Comparison of ENCODE assay signal across 16 cellular contexts in genomic region chr1:11800756-11801433, GRCh38. TPM values are rescaled to one million over a fixed set of nuclear protein-coding genes. Genes with fewer than 3 reads are reported as not detected.
DNase-seq lines count a peak whose midpoint lies in the region; ATAC-seq and TF ChIP-seq lines count a peak whose summit lies in the region.
"Had no signal": no experiment of that assay in that cellular context is flagged by ENCODE, and none has a peak within 500 bp of the region (broad histone marks: within the 10 kb centered on the region; RNA-seq: fewer than 3 reads in every experiment).

No MANE protein-coding gene starts in this region.

- no peaks in the 10 kb centered on the region for H3K27me3 ChIP-seq in vagina

- TF ChIP-seq POLR2A in vagina (IDR thresholded peaks at IDR 0.05): no peak

- intact Hi-C loops in Right ventricle myocardium inferior (cut with DNase I): no loop called here
- intact Hi-C loops in left ventricle myocardium superior (cut with micrococcal nuclease): no loop called here
- intact Hi-C loops in vagina (cut with DNase I): loop anchor here (5.0 kb wide), 1 partner anchor 59 kb away; no protein-coding TSS in a partner anchor

- peaks cover 0 to 34% of the 10 kb centered on the region in 2 donors for H3K36me3 ChIP-seq in vagina

- no peak for TF ChIP-seq CTCF in vagina (IDR thresholded peaks at IDR 0.05)

- H3K4me1 ChIP-seq in vagina: peaks cover 53% of the 10 kb centered on the region

- peak overlapping the region; percentile 100 for H3K27ac ChIP-seq in vagina
- H3K27ac ChIP-seq: GM23248 had no signal

- DNase-seq in Right ventricle myocardium inferior (ENCODE audit: missing footprints) (peak; percentile 59), left ventricle myocardium superior (no peak), kidney tubule cell (ENCODE audit: low spot score) (peak; percentile 63), vagina (ENCODE audit: extremely low spot score in 2 of 2) (no peak), NOMO-1 treated with DMSO at 0.1 percent for 48 hours (lab: John Stamatoyannopoulos, UW; ENCODE audit: unreplicated experiment) (no peak), RPMI8226 (no peak)
- DNase-seq: activated CD8-positive, alpha-beta memory T cell treated with anti-CD3 and anti-CD28 coated beads for 24 hours; dermis blood vessel endothelial cell; DND-41; GM23248; naive thymus-derived CD8-positive, alpha-beta T cell; NCI-H446 treated with DMSO at 0.1 percent for 48 hours; small intestine had no signal

- H3K9me3 ChIP-seq in vagina: no peaks in the 10 kb centered on the region

- no peak for ATAC-seq in Right ventricle myocardium inferior
- ATAC-seq in left ventricle myocardium superior: no peak
- ATAC-seq: activated naive CD4-positive, alpha-beta T cell treated with anti-CD3 and anti-CD28 coated beads, Interleukin-2, amount 50 U/mL, for 72 hours; GM12878; naive thymus-derived CD8-positive, alpha-beta T cell had no signal

- no peak overlapping the region for H3K4me3 ChIP-seq in vagina
- H3K4me3 ChIP-seq: GM12878, GM23248 had no signal

RNA-seq across cellular contexts. Expression of gene MTHFR, which starts 4.9 kb away (rescaled TPM):
- total RNA-seq in Right ventricle myocardium inferior (34.1 TPM), left ventricle myocardium superior (37.9 TPM), vagina (47.9 TPM)

RNA-seq across cellular contexts. Expression of gene CLCN6, which starts 5.1 kb away (rescaled TPM):
- total RNA-seq in Right ventricle myocardium inferior (15.7 TPM), left ventricle myocardium superior (15.4 TPM), vagina (19.2 TPM)

RNA-seq across cellular contexts. Expression of gene C1orf167, which starts 38.9 kb away (rescaled TPM):
- total RNA-seq in Right ventricle myocardium inferior (5.0 TPM), left ventricle myocardium superior (2.1 TPM), vagina (not detected)
- total RNA-seq: A673; activated naive CD4-positive, alpha-beta T cell treated with anti-CD3 and anti-CD28 coated beads, Interleukin-2, amount 50 U/mL, for 72 hours; dermis blood vessel endothelial cell; GM23248; naive thymus-derived CD8-positive, alpha-beta T cell had no signal

RNA-seq across cellular contexts. Expression of gene NPPA, which starts 46.7 kb away (rescaled TPM):
- total RNA-seq in Right ventricle myocardium inferior (8.2 TPM), left ventricle myocardium superior (5.5 TPM), vagina (not detected)
- total RNA-seq: A673; activated naive CD4-positive, alpha-beta T cell treated with anti-CD3 and anti-CD28 coated beads, Interleukin-2, amount 50 U/mL, for 72 hours; dermis blood vessel endothelial cell; GM12878; GM23248; naive thymus-derived CD8-positive, alpha-beta T cell had no signal

RNA-seq across cellular contexts. Expression of gene NPPB, which starts 57.9 kb away (rescaled TPM):
- total RNA-seq in Right ventricle myocardium inferior (5.1 TPM), left ventricle myocardium superior (not detected), vagina (not detected)
- total RNA-seq: A673; activated naive CD4-positive, alpha-beta T cell treated with anti-CD3 and anti-CD28 coated beads, Interleukin-2, amount 50 U/mL, for 72 hours; dermis blood vessel endothelial cell; GM12878; GM23248; naive thymus-derived CD8-positive, alpha-beta T cell had no signal

Comparison
In these comparisons a context has a peak if more than half of its experiments do, and no peak if none do; other contexts are left out.
1. DNase-seq: peak in Right ventricle myocardium inferior (single experiment) and kidney tubule cell (single experiment); none in left ventricle myocardium superior (single experiment), vagina (0 of 2), NOMO-1 treated with DMSO at 0.1 percent for 48 hours (single experiment) and RPMI8226 (single experiment).